ENCODE assay signal across 8 cellular contexts in genomic region chr17:21280081-21280518, GRCh38. TPM values are rescaled to one million over a fixed set of nuclear protein-coding genes. Genes with fewer than 3 reads are reported as not detected.
A peak's percentile ranks its signal among the peaks of the same experiment; 100 is the strongest.
DNase-seq lines count a peak whose midpoint lies in the region; ATAC-seq and TF ChIP-seq lines count a peak whose summit lies in the region.

No MANE protein-coding gene starts in this region.

- H3K9me3 ChIP-seq in MG63: no peaks in the 10 kb centered on the region
- no peaks in the 10 kb centered on the region for H3K9me3 ChIP-seq in parathyroid adenoma (ENCODE audit: control insufficient read depth, low read length)
- no peaks in the 10 kb centered on the region for H3K9me3 ChIP-seq in upper lobe of left lung

- H3K4me1 Mint-ChIP-seq in Calu3 (ENCODE audit: low read depth, unreplicated experiment): peaks cover 54% of the 10 kb centered on the region

- peak overlapping the region; percentile 56 for H3K27ac Mint-ChIP-seq in Calu3 (ENCODE audit: unreplicated experiment)

- H3K9me3 Mint-ChIP-seq in Calu3 (ENCODE audit: low read depth, unreplicated experiment): no peaks in the 10 kb centered on the region

- no peak overlapping the region for H3K27ac ChIP-seq in parathyroid adenoma
- H3K27ac ChIP-seq in upper lobe of left lung: peak overlapping the region in 2 of 4 donors; percentile 81 to 83

- peaks cover 35% of the 10 kb centered on the region for H3K36me3 Mint-ChIP-seq in Calu3 (ENCODE audit: insufficient read depth, unreplicated experiment)

- intact Hi-C loops in Calu3 (cut with micrococcal nuclease; ENCODE audit: unreplicated experiment): loop anchor here (1.0 to 10.0 kb wide), 2 partner anchors 171 to 235 kb away; no protein-coding TSS in a partner anchor

- H3K27me3 Mint-ChIP-seq in Calu3 (ENCODE audit: unreplicated experiment): no peaks in the 10 kb centered on the region

- no peak for TF ChIP-seq POLR2A in upper lobe of left lung (IDR thresholded peaks at IDR 0.05)

- H3K36me3 ChIP-seq in MG63 (no peaks in the 10 kb centered on the region), parathyroid adenoma (ENCODE audit: control insufficient read depth, insufficient read depth, low read length) (no peaks in the 10 kb centered on the region), upper lobe of left lung (no peaks in the 10 kb centered on the region)

- H3K4me1 ChIP-seq in parathyroid adenoma: peaks cover 13% of the 10 kb centered on the region
- peaks cover 38 to 52% (median 46%) of the 10 kb centered on the region in 4 donors for H3K4me1 ChIP-seq in upper lobe of left lung

- ATAC-seq in GM21717 (IDR thresholded peaks at IDR 0.05; ENCODE audit: unreplicated experiment) (peak; percentile 25), upper lobe of left lung (ENCODE audit: low FRiP score in 2 of 2) (peak; percentile 72 to 87)

- no TSS peak for BruUV-seq in Calu3 (replicated peaks; lab: Mats Ljungman, UMichigan)

- no peak overlapping the region for H3K9ac ChIP-seq in parathyroid adenoma

- TF ChIP-seq CTCF in Calu3 (IDR thresholded peaks at IDR 0.05; ENCODE audit: unreplicated experiment) (peak; percentile 84), parathyroid adenoma (IDR thresholded peaks at IDR 0.05) (peak; percentile 95), upper lobe of left lung (IDR thresholded peaks at IDR 0.05) (peak; percentile 96 to 99 (median 99))

- TF ChIP-seq EP300 in upper lobe of left lung (IDR thresholded peaks at IDR 0.05): no peak

- peak overlapping the region; percentile 84 for H2AFZ ChIP-seq in parathyroid adenoma

- H3K4me3 ChIP-seq in MG63 (no peak overlapping the region), parathyroid adenoma (ENCODE audit: low read depth, low read length) (no peak overlapping the region), upper lobe of left lung (no peak overlapping the region)

- no peak overlapping the region for H3K4me3 Mint-ChIP-seq in Calu3 (ENCODE audit: low read depth, unreplicated experiment)

- H3K27me3 ChIP-seq in MG63 (no peaks in the 10 kb centered on the region), parathyroid adenoma (ENCODE audit: control insufficient read depth, insufficient read depth, low read length) (no peaks in the 10 kb centered on the region), upper lobe of left lung (peaks cover 0 to 4% (median 0%) of the 10 kb centered on the region in 4 donors)

- DNase-seq in Calu3 (peak; percentile 87), MG63 (peak; percentile 72), SK-N-DZ (ENCODE audit: low spot score) (peak; percentile 83), activated gamma-delta T cell treated with Interleukin-2 at 50 U/mL for 16 hours (peak; percentile 89), germinal center (ENCODE audit: low spot score) (peak; percentile 88), upper lobe of left lung (peak; percentile 95 to 96)

- peaks cover 4% of the 10 kb centered on the region for H3K79me2 ChIP-seq in parathyroid adenoma

- CTCF ChIA-PET in Calu3 (lab: Charles Lee): interaction anchor here (0.8 to 2.0 kb wide), 4 partner anchors 8 to 233 kb away, joined by 3 to 8 read pairs (median 4); no protein-coding TSS in a partner anchor

- 25 to 60% methylated on average over 4 to 10 of the region's 10 CpGs for WGBS in upper lobe of left lung, 2 donors

- no peak overlapping the region for H3K4me2 ChIP-seq in parathyroid adenoma (ENCODE audit: low read length)

RNA-seq across cellular contexts. Expression of gene MAP2K3, which starts 4.4 kb away (rescaled TPM):
- 93.5 and 111 TPM in 2 replicates for total RNA-seq in Calu3 (2022)
- 33.2 and 42.1 TPM in 2 replicates for total RNA-seq in MG63 (2014; rRNA removed; shearing (Covaris generic); ENCODE audit: low replicate concordance)
- 8.6 and 9.6 TPM in 2 replicates for polyA plus RNA-seq in SK-N-DZ (2014; cell fraction: cytosol; rRNA removed)
- 11.4 and 12.4 TPM in 2 replicates for polyA plus RNA-seq in SK-N-DZ (2014; cell fraction: nucleus; rRNA removed)
- 100 to 1,000 TPM in 1 of 6 donors, 10 to 100 TPM in 5; 45.1 to 134 (median 79.5) TPM for total RNA-seq in upper lobe of left lung

RNA-seq across cellular contexts. Expression of gene NATD1, which starts 26.9 kb away (rescaled TPM):
- total RNA-seq in Calu3 (2022) (1.5 and 1.7 TPM in 2 replicates), upper lobe of left lung (10 to 100 TPM; 11.2 to 32.5 (median 16.1) TPM)
- 0.36 TPM in 1 of 2 replicates, not detected in the other for total RNA-seq in MG63 (2014; rRNA removed; shearing (Covaris generic); ENCODE audit: low replicate concordance)
- polyA plus RNA-seq in SK-N-DZ (2014; cell fraction: cytosol; rRNA removed): 4.1 and 4.2 TPM in 2 replicates
- 2.5 and 5.0 TPM in 2 replicates for polyA plus RNA-seq in SK-N-DZ (2014; cell fraction: nucleus; rRNA removed)
